ENCODE assay signal across 1 cellular context in genomic region chr11:68271023-68271780, GRCh38.
A peak's percentile ranks its signal among the peaks of the same experiment; 100 is the strongest.
TF ChIP-seq lines count a peak whose summit lies in the region.

No MANE protein-coding gene starts in this region.

TF ChIP-seq in HepG2, 621 proteins besides CTCF, POLR2A, EP300 and RAD21 (continues in another document):
- TF ChIP-seq, protein P1, sequence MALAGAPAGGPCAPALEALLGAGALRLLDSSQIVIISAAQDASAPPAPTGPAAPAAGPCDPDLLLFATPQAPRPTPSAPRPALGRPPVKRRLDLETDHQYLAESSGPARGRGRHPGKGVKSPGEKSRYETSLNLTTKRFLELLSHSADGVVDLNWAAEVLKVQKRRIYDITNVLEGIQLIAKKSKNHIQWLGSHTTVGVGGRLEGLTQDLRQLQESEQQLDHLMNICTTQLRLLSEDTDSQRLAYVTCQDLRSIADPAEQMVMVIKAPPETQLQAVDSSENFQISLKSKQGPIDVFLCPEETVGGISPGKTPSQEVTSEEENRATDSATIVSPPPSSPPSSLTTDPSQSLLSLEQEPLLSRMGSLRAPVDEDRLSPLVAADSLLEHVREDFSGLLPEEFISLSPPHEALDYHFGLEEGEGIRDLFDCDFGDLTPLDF (CRISPR knock-in tag; IDR thresholded peaks at IDR 0.05): no peak
- no peak for TF ChIP-seq HHEX (CRISPR knock-in tag; IDR thresholded peaks at IDR 0.05)
- TF ChIP-seq EHMT2 (IDR thresholded peaks at IDR 0.05; ENCODE audit: borderline replicate concordance, low read depth, low read length): no peak
- TF ChIP-seq ETV5 (CRISPR knock-in tag; IDR thresholded peaks at IDR 0.05; ENCODE audit: borderline replicate concordance): no peak
- no peak for TF ChIP-seq ZNF781 (CRISPR knock-in tag; IDR thresholded peaks at IDR 0.05; ENCODE audit: borderline replicate concordance, not compliant biosample characterization)
- TF ChIP-seq ZNF430 (CRISPR knock-in tag; IDR thresholded peaks at IDR 0.05): no peak
- TF ChIP-seq FOXC1 (CRISPR knock-in tag; IDR thresholded peaks at IDR 0.05; ENCODE audit: borderline replicate concordance): no peak
- no peak for TF ChIP-seq BHLHE40 (IDR thresholded peaks at IDR 0.05; ENCODE audit: low read length)
- TF ChIP-seq TFE3 (CRISPR knock-in tag; IDR thresholded peaks at IDR 0.05): no peak
- TF ChIP-seq, protein P2, sequence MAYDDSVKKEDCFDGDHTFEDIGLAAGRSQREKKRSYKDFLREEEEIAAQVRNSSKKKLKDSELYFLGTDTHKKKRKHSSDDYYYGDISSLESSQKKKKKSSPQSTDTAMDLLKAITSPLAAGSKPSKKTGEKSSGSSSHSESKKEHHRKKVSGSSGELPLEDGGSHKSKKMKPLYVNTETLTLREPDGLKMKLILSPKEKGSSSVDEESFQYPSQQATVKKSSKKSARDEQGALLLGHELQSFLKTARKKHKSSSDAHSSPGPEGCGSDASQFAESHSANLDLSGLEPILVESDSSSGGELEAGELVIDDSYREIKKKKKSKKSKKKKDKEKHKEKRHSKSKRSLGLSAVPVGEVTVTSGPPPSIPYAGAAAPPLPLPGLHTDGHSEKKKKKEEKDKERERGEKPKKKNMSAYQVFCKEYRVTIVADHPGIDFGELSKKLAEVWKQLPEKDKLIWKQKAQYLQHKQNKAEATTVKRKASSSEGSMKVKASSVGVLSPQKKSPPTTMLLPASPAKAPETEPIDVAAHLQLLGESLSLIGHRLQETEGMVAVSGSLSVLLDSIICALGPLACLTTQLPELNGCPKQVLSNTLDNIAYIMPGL (CRISPR knock-in tag; IDR thresholded peaks at IDR 0.05; ENCODE audit: borderline replicate concordance in 1 of 2, low read depth in 1 of 2): 0 out of 4 replicates have a peak, but pooled peaks have one; percentile 16 to 45
- TF ChIP-seq MED1 (CRISPR knock-in tag; IDR thresholded peaks at IDR 0.05): 0 out of 2 replicates have a peak, but pooled peaks have one; percentile 1
- TF ChIP-seq STAG1 (CRISPR knock-in tag; IDR thresholded peaks at IDR 0.05): peak; percentile 31
- TF ChIP-seq KDM5A (IDR thresholded peaks at IDR 0.05; ENCODE audit: borderline replicate concordance, low read length): no peak; the same call in 1 of the 2 replicates
- TF ChIP-seq ATRX (CRISPR knock-in tag; IDR thresholded peaks at IDR 0.05; ENCODE audit: borderline replicate concordance): no peak
- TF ChIP-seq ZNF33A (CRISPR knock-in tag; IDR thresholded peaks at IDR 0.05; ENCODE audit: borderline replicate concordance): no peak
- no peak for TF ChIP-seq ZSCAN9 (CRISPR knock-in tag; IDR thresholded peaks at IDR 0.05; ENCODE audit: borderline replicate concordance)
- TF ChIP-seq TEAD2 (CRISPR knock-in tag; IDR thresholded peaks at IDR 0.05): no peak
- no peak for TF ChIP-seq TARDBP (CRISPR knock-in tag; IDR thresholded peaks at IDR 0.05)
- TF ChIP-seq NR2F1 (CRISPR knock-in tag; IDR thresholded peaks at IDR 0.05): no peak
- TF ChIP-seq SP140L (CRISPR knock-in tag; IDR thresholded peaks at IDR 0.05; ENCODE audit: borderline replicate concordance): no peak
- TF ChIP-seq, protein P3, sequence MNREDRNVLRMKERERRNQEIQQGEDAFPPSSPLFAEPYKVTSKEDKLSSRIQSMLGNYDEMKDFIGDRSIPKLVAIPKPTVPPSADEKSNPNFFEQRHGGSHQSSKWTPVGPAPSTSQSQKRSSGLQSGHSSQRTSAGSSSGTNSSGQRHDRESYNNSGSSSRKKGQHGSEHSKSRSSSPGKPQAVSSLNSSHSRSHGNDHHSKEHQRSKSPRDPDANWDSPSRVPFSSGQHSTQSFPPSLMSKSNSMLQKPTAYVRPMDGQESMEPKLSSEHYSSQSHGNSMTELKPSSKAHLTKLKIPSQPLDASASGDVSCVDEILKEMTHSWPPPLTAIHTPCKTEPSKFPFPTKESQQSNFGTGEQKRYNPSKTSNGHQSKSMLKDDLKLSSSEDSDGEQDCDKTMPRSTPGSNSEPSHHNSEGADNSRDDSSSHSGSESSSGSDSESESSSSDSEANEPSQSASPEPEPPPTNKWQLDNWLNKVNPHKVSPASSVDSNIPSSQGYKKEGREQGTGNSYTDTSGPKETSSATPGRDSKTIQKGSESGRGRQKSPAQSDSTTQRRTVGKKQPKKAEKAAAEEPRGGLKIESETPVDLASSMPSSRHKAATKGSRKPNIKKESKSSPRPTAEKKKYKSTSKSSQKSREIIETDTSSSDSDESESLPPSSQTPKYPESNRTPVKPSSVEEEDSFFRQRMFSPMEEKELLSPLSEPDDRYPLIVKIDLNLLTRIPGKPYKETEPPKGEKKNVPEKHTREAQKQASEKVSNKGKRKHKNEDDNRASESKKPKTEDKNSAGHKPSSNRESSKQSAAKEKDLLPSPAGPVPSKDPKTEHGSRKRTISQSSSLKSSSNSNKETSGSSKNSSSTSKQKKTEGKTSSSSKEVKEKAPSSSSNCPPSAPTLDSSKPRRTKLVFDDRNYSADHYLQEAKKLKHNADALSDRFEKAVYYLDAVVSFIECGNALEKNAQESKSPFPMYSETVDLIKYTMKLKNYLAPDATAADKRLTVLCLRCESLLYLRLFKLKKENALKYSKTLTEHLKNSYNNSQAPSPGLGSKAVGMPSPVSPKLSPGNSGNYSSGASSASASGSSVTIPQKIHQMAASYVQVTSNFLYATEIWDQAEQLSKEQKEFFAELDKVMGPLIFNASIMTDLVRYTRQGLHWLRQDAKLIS (CRISPR knock-in tag; IDR thresholded peaks at IDR 0.05): no peak
- no peak for TF ChIP-seq SPEN (CRISPR knock-in tag; IDR thresholded peaks at IDR 0.05; ENCODE audit: low read depth)
- no peak for TF ChIP-seq DNMT3B (CRISPR knock-in tag; conservative IDR thresholded peaks at IDR 0.05)
- no peak for TF ChIP-seq SAFB2 (CRISPR knock-in tag; IDR thresholded peaks at IDR 0.05; ENCODE audit: borderline replicate concordance, low read depth)
- peak; percentile 46; the same call in 1 of the 2 replicates for TF ChIP-seq SKIL (CRISPR knock-in tag; IDR thresholded peaks at IDR 0.05; ENCODE audit: borderline replicate concordance)
- no peak for TF ChIP-seq E2F2 (CRISPR knock-in tag; IDR thresholded peaks at IDR 0.05; ENCODE audit: borderline replicate concordance)
- TF ChIP-seq SRF (IDR thresholded peaks at IDR 0.05; ENCODE audit: low read depth, low read length): no peak
- no peak for TF ChIP-seq ZNF292 (CRISPR knock-in tag; IDR thresholded peaks at IDR 0.05; ENCODE audit: borderline replicate concordance, low read depth)
- no peak for TF ChIP-seq RFXANK (CRISPR knock-in tag; IDR thresholded peaks at IDR 0.05)
- TF ChIP-seq, protein P4, sequence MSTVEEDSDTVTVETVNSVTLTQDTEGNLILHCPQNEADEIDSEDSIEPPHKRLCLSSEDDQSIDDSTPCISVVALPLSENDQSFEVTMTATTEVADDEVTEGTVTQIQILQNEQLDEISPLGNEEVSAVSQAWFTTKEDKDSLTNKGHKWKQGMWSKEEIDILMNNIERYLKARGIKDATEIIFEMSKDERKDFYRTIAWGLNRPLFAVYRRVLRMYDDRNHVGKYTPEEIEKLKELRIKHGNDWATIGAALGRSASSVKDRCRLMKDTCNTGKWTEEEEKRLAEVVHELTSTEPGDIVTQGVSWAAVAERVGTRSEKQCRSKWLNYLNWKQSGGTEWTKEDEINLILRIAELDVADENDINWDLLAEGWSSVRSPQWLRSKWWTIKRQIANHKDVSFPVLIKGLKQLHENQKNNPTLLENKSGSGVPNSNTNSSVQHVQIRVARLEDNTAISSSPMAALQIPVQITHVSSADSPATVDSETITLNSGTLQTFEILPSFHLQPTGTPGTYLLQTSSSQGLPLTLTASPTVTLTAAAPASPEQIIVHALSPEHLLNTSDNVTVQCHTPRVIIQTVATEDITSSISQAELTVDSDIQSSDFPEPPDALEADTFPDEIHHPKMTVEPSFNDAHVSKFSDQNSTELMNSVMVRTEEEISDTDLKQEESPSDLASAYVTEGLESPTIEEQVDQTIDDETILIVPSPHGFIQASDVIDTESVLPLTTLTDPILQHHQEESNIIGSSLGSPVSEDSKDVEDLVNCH (CRISPR knock-in tag; IDR thresholded peaks at IDR 0.05): no peak
- no peak for TF ChIP-seq MLLT10 (CRISPR knock-in tag; IDR thresholded peaks at IDR 0.05)
- TF ChIP-seq ZNF331 (CRISPR knock-in tag; IDR thresholded peaks at IDR 0.05): no peak
- TF ChIP-seq, protein P5, sequence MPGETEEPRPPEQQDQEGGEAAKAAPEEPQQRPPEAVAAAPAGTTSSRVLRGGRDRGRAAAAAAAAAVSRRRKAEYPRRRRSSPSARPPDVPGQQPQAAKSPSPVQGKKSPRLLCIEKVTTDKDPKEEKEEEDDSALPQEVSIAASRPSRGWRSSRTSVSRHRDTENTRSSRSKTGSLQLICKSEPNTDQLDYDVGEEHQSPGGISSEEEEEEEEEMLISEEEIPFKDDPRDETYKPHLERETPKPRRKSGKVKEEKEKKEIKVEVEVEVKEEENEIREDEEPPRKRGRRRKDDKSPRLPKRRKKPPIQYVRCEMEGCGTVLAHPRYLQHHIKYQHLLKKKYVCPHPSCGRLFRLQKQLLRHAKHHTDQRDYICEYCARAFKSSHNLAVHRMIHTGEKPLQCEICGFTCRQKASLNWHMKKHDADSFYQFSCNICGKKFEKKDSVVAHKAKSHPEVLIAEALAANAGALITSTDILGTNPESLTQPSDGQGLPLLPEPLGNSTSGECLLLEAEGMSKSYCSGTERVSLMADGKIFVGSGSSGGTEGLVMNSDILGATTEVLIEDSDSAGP (CRISPR knock-in tag; IDR thresholded peaks at IDR 0.05; ENCODE audit: borderline replicate concordance): no peak
- TF ChIP-seq ZNF564 (CRISPR knock-in tag; IDR thresholded peaks at IDR 0.05): peak; percentile 54; the same call in 1 of the 2 replicates
- TF ChIP-seq DNMT1 (CRISPR knock-in tag; IDR thresholded peaks at IDR 0.05): no peak
- no peak for TF ChIP-seq U2AF2 (IDR thresholded peaks at IDR 0.05; ENCODE audit: low read depth, low read length)
- TF ChIP-seq ZNF576 (CRISPR knock-in tag; IDR thresholded peaks at IDR 0.05): no peak
- TF ChIP-seq ZNF17 (CRISPR knock-in tag; IDR thresholded peaks at IDR 0.05): no peak
- no peak for TF ChIP-seq TCF12 (IDR thresholded peaks at IDR 0.05)
- no peak for TF ChIP-seq TCF12 (CRISPR knock-in tag; IDR thresholded peaks at IDR 0.05)
- no peak for TF ChIP-seq FOXK2 (IDR thresholded peaks at IDR 0.05)
- TF ChIP-seq ZNF607 (CRISPR knock-in tag; IDR thresholded peaks at IDR 0.05; ENCODE audit: borderline replicate concordance): no peak
- TF ChIP-seq, protein P6, sequence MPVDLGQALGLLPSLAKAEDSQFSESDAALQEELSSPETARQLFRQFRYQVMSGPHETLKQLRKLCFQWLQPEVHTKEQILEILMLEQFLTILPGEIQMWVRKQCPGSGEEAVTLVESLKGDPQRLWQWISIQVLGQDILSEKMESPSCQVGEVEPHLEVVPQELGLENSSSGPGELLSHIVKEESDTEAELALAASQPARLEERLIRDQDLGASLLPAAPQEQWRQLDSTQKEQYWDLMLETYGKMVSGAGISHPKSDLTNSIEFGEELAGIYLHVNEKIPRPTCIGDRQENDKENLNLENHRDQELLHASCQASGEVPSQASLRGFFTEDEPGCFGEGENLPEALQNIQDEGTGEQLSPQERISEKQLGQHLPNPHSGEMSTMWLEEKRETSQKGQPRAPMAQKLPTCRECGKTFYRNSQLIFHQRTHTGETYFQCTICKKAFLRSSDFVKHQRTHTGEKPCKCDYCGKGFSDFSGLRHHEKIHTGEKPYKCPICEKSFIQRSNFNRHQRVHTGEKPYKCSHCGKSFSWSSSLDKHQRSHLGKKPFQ (CRISPR knock-in tag; IDR thresholded peaks at IDR 0.05; ENCODE audit: insufficient replicate concordance): no peak
- TF ChIP-seq PCBP1 (IDR thresholded peaks at IDR 0.05; ENCODE audit: borderline replicate concordance, low read depth, low read length): 0 out of 2 replicates have a peak, but pooled peaks have one; percentile 54
- no peak for TF ChIP-seq MEIS2 (CRISPR knock-in tag; IDR thresholded peaks at IDR 0.05)
- peak; percentile 45; the same call in 1 of the 2 replicates for TF ChIP-seq NCOR1 (IDR thresholded peaks at IDR 0.05; ENCODE audit: borderline replicate concordance, low read length)
- TF ChIP-seq, protein P7, sequence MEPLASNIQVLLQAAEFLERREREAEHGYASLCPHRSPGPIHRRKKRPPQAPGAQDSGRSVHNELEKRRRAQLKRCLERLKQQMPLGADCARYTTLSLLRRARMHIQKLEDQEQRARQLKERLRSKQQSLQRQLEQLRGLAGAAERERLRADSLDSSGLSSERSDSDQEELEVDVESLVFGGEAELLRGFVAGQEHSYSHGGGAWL (CRISPR knock-in tag; IDR thresholded peaks at IDR 0.05): no peak
- TF ChIP-seq MYNN (CRISPR knock-in tag; IDR thresholded peaks at IDR 0.05; ENCODE audit: low read depth): no peak
- TF ChIP-seq KLF9 (CRISPR knock-in tag; IDR thresholded peaks at IDR 0.05; ENCODE audit: low read depth): no peak
